Comparison of ENCODE assay signal across 18 cellular contexts in the genomic region with DNA sequence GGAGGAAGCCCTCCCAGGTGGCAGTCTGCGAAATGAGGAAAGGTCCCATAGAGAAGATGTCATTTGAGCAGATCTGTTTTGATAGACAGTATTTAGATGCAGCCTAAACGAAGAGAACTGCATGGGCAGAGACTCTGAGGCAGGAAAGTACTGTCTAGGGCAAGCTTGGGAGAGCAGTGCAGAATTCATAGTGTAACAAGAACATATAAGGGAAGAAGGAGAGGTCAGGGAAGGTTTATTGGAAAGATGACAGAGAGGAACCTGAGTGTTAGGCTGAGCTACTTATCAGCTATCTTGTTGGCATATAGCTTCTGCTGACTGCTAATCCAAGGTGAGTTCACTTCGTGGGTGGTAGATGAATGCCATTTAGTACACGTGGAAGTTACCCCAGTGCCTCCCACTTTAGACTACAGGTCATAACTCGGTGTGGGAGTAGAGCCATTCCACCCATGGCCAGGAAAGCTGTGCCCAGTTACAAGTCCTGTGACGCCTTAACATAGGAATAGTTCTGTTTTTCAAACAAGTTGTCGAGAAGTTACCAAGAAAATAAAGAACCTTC.
DNase-seq lines count a peak whose midpoint lies in the region; ATAC-seq, FAIRE-seq and TF ChIP-seq lines count a peak whose summit lies in the region.
"Had no signal": no experiment of that assay in that cellular context is flagged by ENCODE, and none has a peak within 500 bp of the region (broad histone marks: within the 10 kb centered on the region; RNA-seq: fewer than 3 reads in every experiment).

No MANE protein-coding gene starts in this region.

- FAIRE-seq in GM12878 (lab: Jason Lieb, UNC): no peak
- FAIRE-seq: A549, D721Med had no signal

- SMC1A ChIA-PET in GM12878 (lab: Charles Lee; ENCODE audit: uncharacterized antibody, unreplicated experiment): no interaction called here

- POLR2A ChIA-PET in GM12878 (lab: Charles Lee): interaction anchor here (0.6 kb wide), 1 partner anchor 1457 kb away, joined by 5 read pairs; no protein-coding TSS in a partner anchor

- no peak for TF ChIP-seq RAD21 in GM12878 (IDR thresholded peaks at IDR 0.05; ENCODE audit: insufficient read depth, low read depth, low read length)

- no peaks in the 10 kb centered on the region for H4K20me1 ChIP-seq in GM12878 (ENCODE audit: control insufficient read depth, insufficient read depth)
- H4K20me1 ChIP-seq: BLaER1 treated with 17β-estradiol and CSF1 and Interleukin-3, amounts not matched to agents 10 nM and 100 nM had no signal

- no peak for TF ChIP-seq EP300 in GM12878 (IDR thresholded peaks at IDR 0.05; ENCODE audit: borderline replicate concordance in 1 of 2, control insufficient read depth in 1 of 2, low read depth in 2 of 2, low read length in 2 of 2)

- peaks cover 10% of the 10 kb centered on the region for H3K4me1 Mint-ChIP-seq in endodermal cell
- H3K4me1 Mint-ChIP-seq: CD8-positive, alpha-beta memory T cell had no signal

- H3K9ac ChIP-seq in GM12878 (ENCODE audit: control insufficient read depth, insufficient read depth, low read length) (no peak overlapping the region), endodermal cell (ENCODE audit: extremely low read depth, low read length, poor library complexity, severe bottlenecking) (no peak overlapping the region), rectal smooth muscle tissue (ENCODE audit: low read length) (no peak overlapping the region)
- H3K9ac ChIP-seq: BLaER1 treated with 17β-estradiol and CSF1 and Interleukin-3, amounts not matched to agents 10 nM and 100 nM; GM23248 had no signal

- TF ChIP-seq POLR2A in GM12878 (IDR thresholded peaks at IDR 0.05; ENCODE audit: low read depth, low read length): no peak

- no peaks in the 10 kb centered on the region for H3K9me3 Mint-ChIP-seq in endodermal cell
- H3K9me3 Mint-ChIP-seq: CD8-positive, alpha-beta memory T cell had no signal

- H3K4me3 ChIP-seq in GM12878: no peak overlapping the region
- H3K4me3 ChIP-seq in endodermal cell (ENCODE audit: low read length): no peak overlapping the region
- H3K4me3 ChIP-seq in left ventricle myocardium inferior: no peak overlapping the region
- H3K4me3 ChIP-seq in rectal smooth muscle tissue (ENCODE audit: low read length): no peak overlapping the region
- H3K4me3 ChIP-seq: A549; BLaER1 treated with 17β-estradiol and CSF1 and Interleukin-3, amounts not matched to agents 10 nM and 100 nM; GM23248 had no signal

- no peak for ATAC-seq in GM12878
- ATAC-seq: A549 had no signal

- DNase-seq in GM12878 (ENCODE audit: low read depth, low spot score) (no peak), endodermal cell (peak; percentile 28), left ventricle myocardium inferior (no peak), NCI-H1930 (lab: John Stamatoyannopoulos, UW) (no peak), NCI-H2227 (lab: John Stamatoyannopoulos, UW; ENCODE audit: unreplicated experiment) (no peak), HPDE6-E6E7 (ENCODE audit: extremely low spot score) (no peak)
- DNase-seq: CD8-positive, alpha-beta memory T cell; DMS79; GM23248; HCEC 1CT; NCI-H187 treated with DMSO at 0.1 percent for 48 hours; NCI-H2171; NCI-H748 treated with DMSO at 0.1 percent for 48 hours had no signal

- 14% methylated on average over 7 of the region's 7 CpGs for WGBS in GM12878 (ENCODE audit: insufficient coverage, insufficient replicate concordance, low lambda C conversion rate, missing lambda C conversion rate)
- 83 to 88% methylated on average over 6 to 7 of the region's 7 CpGs for WGBS in endodermal cell (ENCODE audit: insufficient coverage in 1 of 2, insufficient read length in 1 of 2), 2 experiments

- CTCF ChIA-PET in GM12878 (lab: Yijun Ruan, JAX): no interaction called here

- H3K79me2 ChIP-seq in GM12878 (ENCODE audit: control insufficient read depth, insufficient read depth, low read length): no peaks in the 10 kb centered on the region

- in situ Hi-C loops in GM12878 (cut with MboI): no loop called here

- TF ChIP-seq CTCF in GM12878 (IDR thresholded peaks at IDR 0.05 in 2 of 3, conservative IDR thresholded peaks at IDR 0.05 in 1 of 3; ENCODE audit: control insufficient read depth in 2 of 3, extremely low read depth in 1 of 3, insufficient read depth in 1 of 3, low read depth in 3 of 3, low read length in 3 of 3) (no peak), endodermal cell (conservative IDR thresholded peaks at IDR 0.05) (no peak), left ventricle myocardium inferior (IDR thresholded peaks at IDR 0.05; ENCODE audit: borderline replicate concordance) (no peak)

- H3K27me3 ChIP-seq in GM12878 (replicated peaks in 1 of 2; ENCODE audit: control insufficient read depth in 2 of 2, insufficient read depth in 2 of 2, low read length in 1 of 2): no peaks in the 10 kb centered on the region
- H3K27me3 ChIP-seq in endodermal cell (ENCODE audit: control insufficient read depth, insufficient read depth, low read length, poor library complexity, severe bottlenecking): no peaks in the 10 kb centered on the region
- H3K27me3 ChIP-seq in left ventricle myocardium inferior (ENCODE audit: low read depth): no peaks in the 10 kb centered on the region
- no peaks in the 10 kb centered on the region for H3K27me3 ChIP-seq in rectal smooth muscle tissue (ENCODE audit: control insufficient read depth, insufficient read depth, low read length)
- H3K27me3 ChIP-seq: BLaER1 treated with 17β-estradiol and CSF1 and Interleukin-3, amounts not matched to agents 10 nM and 100 nM had no signal

- no peak overlapping the region for H2AFZ ChIP-seq in GM12878 (ENCODE audit: control insufficient read depth, low read depth, low read length)
- H2AFZ ChIP-seq: GM23248 had no signal

- no peak overlapping the region for H3K27ac ChIP-seq in GM12878 (ENCODE audit: control insufficient read depth, insufficient read depth)
- no peak overlapping the region for H3K27ac ChIP-seq in endodermal cell (ENCODE audit: low read depth, low read length)
- H3K27ac ChIP-seq in left ventricle myocardium inferior (replicated peaks): peak overlapping the region; percentile 59
- H3K27ac ChIP-seq in rectal smooth muscle tissue (ENCODE audit: low read depth, low read length): peak overlapping the region; percentile 2
- H3K27ac ChIP-seq: A549; BLaER1 treated with 17β-estradiol and CSF1 and Interleukin-3, amounts not matched to agents 10 nM and 100 nM; GM23248; HL-60 had no signal

- no peaks in the 10 kb centered on the region for H3K9me3 ChIP-seq in GM12878 (replicated peaks; ENCODE audit: control insufficient read depth, insufficient read depth, low read length)
- H3K9me3 ChIP-seq in endodermal cell (ENCODE audit: control insufficient read depth, low read length): no peaks in the 10 kb centered on the region
- no peaks in the 10 kb centered on the region for H3K9me3 ChIP-seq in left ventricle myocardium inferior (replicated peaks)
- H3K9me3 ChIP-seq: A549; BLaER1 treated with 17β-estradiol and CSF1 and Interleukin-3, amounts not matched to agents 10 nM and 100 nM had no signal

- no peak overlapping the region for H3K4me2 ChIP-seq in GM12878 (ENCODE audit: control insufficient read depth, insufficient read depth)
- H3K4me2 ChIP-seq: A549; BLaER1 treated with 17β-estradiol and CSF1 and Interleukin-3, amounts not matched to agents 10 nM and 100 nM had no signal

- BruUV-seq in GM12878 (replicated peaks; lab: Mats Ljungman, UMichigan): TSS peak; percentile 17

- H3K27ac Mint-ChIP-seq in endodermal cell: no peak overlapping the region
- H3K27ac Mint-ChIP-seq: CD8-positive, alpha-beta memory T cell had no signal

- H3K36me3 Mint-ChIP-seq in endodermal cell (ENCODE audit: low read depth): peaks cover 51% of the 10 kb centered on the region

- intact Hi-C loops in GM12878 (cut with micrococcal nuclease; ENCODE audit: unreplicated experiment): no loop called here
- intact Hi-C loops in left ventricle myocardium inferior (cut with micrococcal nuclease): no loop called here

- no peaks in the 10 kb centered on the region for H3K36me3 ChIP-seq in GM12878 (ENCODE audit: control insufficient read depth in 2 of 2, insufficient read depth in 2 of 2, low read length in 1 of 2)
- peaks cover 10% of the 10 kb centered on the region for H3K36me3 ChIP-seq in endodermal cell (ENCODE audit: control insufficient read depth, insufficient read depth, low read length)
- peaks cover 19% of the 10 kb centered on the region for H3K36me3 ChIP-seq in left ventricle myocardium inferior
- peaks cover 2% of the 10 kb centered on the region for H3K36me3 ChIP-seq in rectal smooth muscle tissue (ENCODE audit: control insufficient read depth, insufficient read depth, low read length)
- H3K36me3 ChIP-seq: BLaER1 treated with 17β-estradiol and CSF1 and Interleukin-3, amounts not matched to agents 10 nM and 100 nM had no signal

- no peaks in the 10 kb centered on the region for H3K27me3 Mint-ChIP-seq in endodermal cell (ENCODE audit: insufficient read depth)
- H3K27me3 Mint-ChIP-seq: CD8-positive, alpha-beta memory T cell had no signal

- H3K4me1 ChIP-seq in GM12878 (ENCODE audit: control insufficient read depth, insufficient read depth, low read length) (no peaks in the 10 kb centered on the region), endodermal cell (ENCODE audit: control insufficient read depth, insufficient read depth, low read length) (no peaks in the 10 kb centered on the region), left ventricle myocardium inferior (peaks cover 63% of the 10 kb centered on the region), rectal smooth muscle tissue (ENCODE audit: control insufficient read depth, insufficient read depth, low read length) (peaks cover 19% of the 10 kb centered on the region)
- H3K4me1 ChIP-seq: BLaER1 treated with 17β-estradiol and CSF1 and Interleukin-3, amounts not matched to agents 10 nM and 100 nM had no signal

- RAD21 ChIA-PET in GM12878 (lab: Charles Lee; ENCODE audit: unreplicated experiment): no interaction called here

- H3K4me3 Mint-ChIP-seq in endodermal cell: no peak overlapping the region
- H3K4me3 Mint-ChIP-seq: CD8-positive, alpha-beta memory T cell had no signal

TF ChIP-seq in GM12878, 131 proteins besides CTCF, POLR2A, EP300 and RAD21:
- TF ChIP-seq HCFC1 (IDR thresholded peaks at IDR 0.05; ENCODE audit: low read length): no peak
- no peak for TF ChIP-seq CBX5 (IDR thresholded peaks at IDR 0.05; ENCODE audit: low read depth)

Comparison
In these comparisons a context has a peak if more than half of its experiments do, and no peak if none do; other contexts are left out.
1. H3K27ac ChIP-seq: peak in left ventricle myocardium inferior (single experiment) and rectal smooth muscle tissue (single experiment); none in GM12878 (single experiment) and endodermal cell (single experiment).